Comparison of ENCODE assay signal across 14 cellular contexts in the genomic region with DNA sequence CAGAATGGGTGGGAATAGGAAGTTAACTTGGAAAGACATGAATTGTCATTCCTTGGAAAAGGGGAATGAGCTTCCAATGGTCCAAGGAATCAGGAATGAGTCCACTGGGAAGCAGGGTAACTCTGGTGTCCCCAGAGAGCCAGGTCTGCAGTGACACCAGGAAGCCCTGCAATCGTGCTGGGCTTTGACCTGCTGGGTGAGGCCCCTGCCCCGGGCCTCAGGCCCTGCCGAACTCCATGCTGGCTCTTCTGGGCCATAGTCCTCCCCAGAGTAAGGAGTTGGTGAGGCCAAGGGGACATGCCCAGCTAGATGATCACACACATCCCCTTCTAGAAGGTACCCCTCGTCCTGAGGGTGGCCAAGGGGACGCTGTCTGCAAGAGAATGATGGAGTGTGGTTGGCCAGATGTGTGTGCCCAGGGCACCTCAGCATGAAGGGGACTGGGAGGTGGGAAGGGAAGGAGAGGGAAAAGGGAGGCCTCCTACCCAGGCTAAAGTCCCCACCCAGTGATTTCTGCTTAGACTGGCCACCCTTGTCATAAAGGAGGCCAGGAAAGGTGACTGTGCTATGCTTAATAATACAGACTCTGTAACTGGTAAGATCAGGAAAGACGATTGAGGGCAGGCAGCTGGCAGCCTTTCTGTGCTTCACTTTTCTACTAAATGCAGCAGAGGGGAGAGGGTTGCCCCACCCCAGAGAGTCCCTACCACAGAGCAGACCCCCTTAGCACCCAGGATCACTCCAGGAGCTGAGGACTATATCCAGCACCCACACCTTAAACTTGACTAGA.
DNase-seq lines count a peak whose midpoint lies in the region; ATAC-seq, FAIRE-seq and TF ChIP-seq lines count a peak whose summit lies in the region.
"Had no signal": no experiment of that assay in that cellular context is flagged by ENCODE, and none has a peak within 500 bp of the region (broad histone marks: within the 10 kb centered on the region; RNA-seq: fewer than 3 reads in every experiment).

No MANE protein-coding gene starts in this region.

- no peaks in the 10 kb centered on the region for H3K36me3 ChIP-seq in SJSA1
- no peaks in the 10 kb centered on the region for H3K36me3 ChIP-seq in hepatocyte (replicated peaks; ENCODE audit: insufficient read depth, low read depth)
- H3K36me3 ChIP-seq: neutrophil had no signal

- no peak overlapping the region for H2AFZ ChIP-seq in hepatocyte

- peaks cover 9% of the 10 kb centered on the region for H3K27me3 Mint-ChIP-seq in stimulated activated memory B cell treated with anti-CD40 and anti-IgM and Interleukin-4, amounts not matched to agents 10 μg/mL and 1 μg/mL and 100 μg/mL, for 72 hours
- peaks cover under 1% of the 10 kb centered on the region for H3K27me3 Mint-ChIP-seq in activated naive CD8-positive, alpha-beta T cell treated with anti-CD3 and anti-CD28 coated beads, Interleukin-2, amount 50 U/mL, for 24 hours

- peaks cover 4% of the 10 kb centered on the region; the same call in 1 of the 2 replicates for H3K9me3 ChIP-seq in SJSA1 (replicated peaks)
- no peaks in the 10 kb centered on the region for H3K9me3 ChIP-seq in hepatocyte (ENCODE audit: low read depth)
- H3K9me3 ChIP-seq: neutrophil had no signal

- H3K4me1 ChIP-seq in SJSA1 (replicated peaks) (peaks cover 47% of the 10 kb centered on the region), hepatocyte (ENCODE audit: insufficient read depth) (peaks cover 13% of the 10 kb centered on the region)

- H3K79me2 ChIP-seq in hepatocyte: no peaks in the 10 kb centered on the region

- no peak for TF ChIP-seq CTCF in hepatocyte (IDR thresholded peaks at IDR 0.05; ENCODE audit: poor library complexity)

- DNase-seq in H54 (ENCODE audit: insufficient read length, low spot score) (no peak), SJSA1 (ENCODE audit: low read depth in 1 of 2, low spot score in 2 of 2) (no peak), hepatocyte (ENCODE audit: low spot score) (no peak), NCI-H2081 treated with DMSO at 0.1 percent for 48 hours (lab: John Stamatoyannopoulos, UW) (no peak), CD1c-positive myeloid dendritic cell (ENCODE audit: extremely low spot score) (no peak)
- DNase-seq in activated naive CD8-positive, alpha-beta T cell treated with anti-CD3 and anti-CD28 coated beads, Interleukin-2, amount 50 U/mL, for 24 hours: no peak
- DNase-seq: activated CD8-positive, alpha-beta memory T cell treated with anti-CD3 and anti-CD28 coated beads, Interleukin-2, amount 10 ng/mL, durations not matched to agents 7 days and 5 days; activated naive CD8-positive, alpha-beta T cell treated with anti-CD3 and anti-CD28 coated beads, Interleukin-2, amount 10 ng/mL, durations not matched to agents 7 days and 5 days; dorsolateral prefrontal cortex; MV-4-11; stimulated activated CD4-positive, alpha-beta T cell treated with anti-CD3 and anti-CD28 coated beads, Interleukin-4, amount 100 ng/mL, for 24 hours had no signal

- H3K27me3 ChIP-seq in SJSA1 (replicated peaks) (no peaks in the 10 kb centered on the region), hepatocyte (no peaks in the 10 kb centered on the region)
- H3K27me3 ChIP-seq: dorsolateral prefrontal cortex, neutrophil had no signal

- no peaks in the 10 kb centered on the region for H4K20me1 ChIP-seq in hepatocyte (ENCODE audit: insufficient read depth, poor library complexity, severe bottlenecking)

- ATAC-seq in stimulated activated memory B cell treated with anti-CD40 and anti-IgM and Interleukin-4, amounts not matched to agents 10 μg/mL and 1 μg/mL and 100 μg/mL, for 72 hours: no peak
- no peak for ATAC-seq in activated naive CD8-positive, alpha-beta T cell treated with anti-CD3 and anti-CD28 coated beads, Interleukin-2, amount 50 U/mL, for 24 hours
- ATAC-seq in GM19397 (IDR thresholded peaks at IDR 0.05; ENCODE audit: unreplicated experiment): no peak
- ATAC-seq: activated CD8-positive, alpha-beta memory T cell treated with anti-CD3 and anti-CD28 coated beads, Interleukin-2, amount 10 ng/mL, durations not matched to agents 7 days and 5 days had no signal

- H3K9me3 Mint-ChIP-seq in stimulated activated memory B cell treated with anti-CD40 and anti-IgM and Interleukin-4, amounts not matched to agents 10 μg/mL and 1 μg/mL and 100 μg/mL, for 72 hours: peaks cover 5% of the 10 kb centered on the region
- H3K9me3 Mint-ChIP-seq in activated naive CD8-positive, alpha-beta T cell treated with anti-CD3 and anti-CD28 coated beads, Interleukin-2, amount 50 U/mL, for 24 hours: no peaks in the 10 kb centered on the region
- H3K9me3 Mint-ChIP-seq: activated naive CD8-positive, alpha-beta T cell treated with anti-CD3 and anti-CD28 coated beads, Interleukin-2, amount 10 ng/mL, durations not matched to agents 7 days and 5 days had no signal

- H3K9me2 ChIP-seq in hepatocyte (replicated peaks; ENCODE audit: insufficient read depth): no peaks in the 10 kb centered on the region

- no peak overlapping the region for H3K4me3 Mint-ChIP-seq in stimulated activated memory B cell treated with anti-CD40 and anti-IgM and Interleukin-4, amounts not matched to agents 10 μg/mL and 1 μg/mL and 100 μg/mL, for 72 hours
- H3K4me3 Mint-ChIP-seq in activated naive CD8-positive, alpha-beta T cell treated with anti-CD3 and anti-CD28 coated beads, Interleukin-2, amount 50 U/mL, for 24 hours: no peak overlapping the region
- H3K4me3 Mint-ChIP-seq: activated CD8-positive, alpha-beta memory T cell treated with anti-CD3 and anti-CD28 coated beads, Interleukin-2, amount 10 ng/mL, durations not matched to agents 7 days and 5 days; activated naive CD8-positive, alpha-beta T cell treated with anti-CD3 and anti-CD28 coated beads, Interleukin-2, amount 10 ng/mL, durations not matched to agents 7 days and 5 days had no signal

- H3K4me1 Mint-ChIP-seq in stimulated activated memory B cell treated with anti-CD40 and anti-IgM and Interleukin-4, amounts not matched to agents 10 μg/mL and 1 μg/mL and 100 μg/mL, for 72 hours: peaks cover 68% of the 10 kb centered on the region
- H3K4me1 Mint-ChIP-seq in activated naive CD8-positive, alpha-beta T cell treated with anti-CD3 and anti-CD28 coated beads, Interleukin-2, amount 50 U/mL, for 24 hours: peaks cover 22% of the 10 kb centered on the region

- no peak for FAIRE-seq in H54 (lab: Jason Lieb, UNC)

- H3K27ac ChIP-seq in SJSA1 (peak overlapping the region; percentile 91), hepatocyte (peak overlapping the region; percentile 83)
- H3K27ac ChIP-seq: neutrophil had no signal

- H3K4me2 ChIP-seq in hepatocyte: no peak overlapping the region

- H3K27ac Mint-ChIP-seq in stimulated activated memory B cell treated with anti-CD40 and anti-IgM and Interleukin-4, amounts not matched to agents 10 μg/mL and 1 μg/mL and 100 μg/mL, for 72 hours: peak overlapping the region; percentile 41
- no peak overlapping the region for H3K27ac Mint-ChIP-seq in activated naive CD8-positive, alpha-beta T cell treated with anti-CD3 and anti-CD28 coated beads, Interleukin-2, amount 50 U/mL, for 24 hours
- H3K27ac Mint-ChIP-seq: activated naive CD8-positive, alpha-beta T cell treated with anti-CD3 and anti-CD28 coated beads, Interleukin-2, amount 10 ng/mL, durations not matched to agents 7 days and 5 days had no signal

- 0 out of 2 replicates have a peak, but pooled peaks have one; percentile 3 for TF ChIP-seq POLR2A in H54 (IDR thresholded peaks at IDR 0.05; ENCODE audit: low read depth, low read length)

- 92% methylated on average over 6 of the region's 6 CpGs for WGBS in hepatocyte (ENCODE audit: low lambda C conversion rate, missing lambda C conversion rate)

- no peaks in the 10 kb centered on the region for H3K36me3 Mint-ChIP-seq in stimulated activated memory B cell treated with anti-CD40 and anti-IgM and Interleukin-4, amounts not matched to agents 10 μg/mL and 1 μg/mL and 100 μg/mL, for 72 hours
- H3K36me3 Mint-ChIP-seq in activated naive CD8-positive, alpha-beta T cell treated with anti-CD3 and anti-CD28 coated beads, Interleukin-2, amount 50 U/mL, for 24 hours (ENCODE audit: low read depth): no peaks in the 10 kb centered on the region
- H3K36me3 Mint-ChIP-seq: activated naive CD8-positive, alpha-beta T cell treated with anti-CD3 and anti-CD28 coated beads, Interleukin-2, amount 10 ng/mL, durations not matched to agents 7 days and 5 days had no signal

- H3K4me3 ChIP-seq in SJSA1 (no peak overlapping the region), hepatocyte (no peak overlapping the region)
- H3K4me3 ChIP-seq: dorsolateral prefrontal cortex had no signal
